Comparison of ENCODE assay signal across 14 cellular contexts in the genomic region with DNA sequence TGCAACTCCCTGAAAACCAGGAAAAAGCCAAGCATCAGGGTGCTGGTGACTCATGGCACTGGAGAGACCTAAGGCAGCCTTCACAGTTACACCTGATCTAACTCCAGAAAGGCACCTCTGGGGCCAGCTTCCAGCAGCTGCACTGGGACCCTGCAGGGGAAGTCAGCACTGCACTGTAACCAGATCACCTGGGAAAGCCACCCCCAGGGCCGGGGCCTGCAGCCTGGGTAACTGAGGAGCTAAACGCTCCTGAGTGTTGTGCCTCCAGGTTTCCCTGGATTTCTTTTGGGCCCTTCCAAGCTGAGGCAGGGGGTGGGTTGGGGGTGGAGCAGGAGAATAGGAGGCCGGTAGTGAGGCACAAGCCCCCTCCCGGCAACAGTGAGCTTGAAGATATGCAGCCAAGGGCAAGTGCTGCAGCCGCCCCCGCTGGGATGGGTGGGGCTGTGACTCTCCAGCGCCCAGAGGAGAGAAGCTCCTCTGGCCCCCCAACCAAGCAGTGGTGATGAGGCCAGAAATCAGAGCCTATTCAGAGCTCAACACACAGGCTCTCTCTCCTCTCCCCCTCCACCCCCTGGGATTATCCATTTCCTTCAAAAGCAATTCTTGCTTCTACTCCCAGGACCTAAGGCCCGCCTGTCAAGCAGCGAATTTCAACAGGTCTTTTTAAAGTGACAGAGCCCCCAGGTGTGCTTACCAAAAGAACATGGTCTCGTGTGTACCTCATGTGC. TPM values are rescaled to one million over a fixed set of nuclear protein-coding genes. Genes with fewer than 3 reads are reported as not detected.
DNase-seq lines count a peak whose midpoint lies in the region; ATAC-seq and TF ChIP-seq lines count a peak whose summit lies in the region.
"Had no signal": no experiment of that assay in that cellular context is flagged by ENCODE, and none has a peak within 500 bp of the region (broad histone marks: within the 10 kb centered on the region; RNA-seq: fewer than 3 reads in every experiment).

No MANE protein-coding gene starts in this region.

- peak overlapping the region; percentile 58 for H3K4me3 ChIP-seq in choroid plexus epithelial cell (ENCODE audit: low read depth, low read length)
- H3K4me3 ChIP-seq in smooth muscle cell: peak overlapping the region; percentile 53
- H3K4me3 ChIP-seq: GM12878 had no signal

- no peaks in the 10 kb centered on the region for H3F3A ChIP-seq in smooth muscle cell (ENCODE audit: low read depth)

- H3K27ac Mint-ChIP-seq in H9: peak overlapping the region; percentile 39 to 95 (median 44); a peak in 3 of 7 replicates
- H3K27ac Mint-ChIP-seq: immature natural killer cell had no signal

- peaks cover 67% of the 10 kb centered on the region in 2 experiments for H3K4me1 Mint-ChIP-seq in H9

- peaks cover 18% of the 10 kb centered on the region for H3K4me1 ChIP-seq in H9 (ENCODE audit: insufficient read depth, low read length)
- H3K4me1 ChIP-seq in smooth muscle cell (ENCODE audit: low read depth): peaks cover 35% of the 10 kb centered on the region

- H4K91ac ChIP-seq in H9 (ENCODE audit: insufficient read length, low read depth, low read length): no peak overlapping the region

- H3K14ac ChIP-seq in H9 (ENCODE audit: insufficient read depth, low read length): no peak overlapping the region

- no peak overlapping the region for H4K5ac ChIP-seq in H9 (ENCODE audit: insufficient read length, low read depth, low read length)

- H3K9me3 ChIP-seq in H9 (ENCODE audit: control insufficient read depth, low read depth, low read length) (no peaks in the 10 kb centered on the region), smooth muscle cell (replicated peaks; ENCODE audit: low read depth) (no peaks in the 10 kb centered on the region)

- no peak overlapping the region for H2BK12ac ChIP-seq in H9 (ENCODE audit: insufficient read length, low read depth, low read length)

- H3K18ac ChIP-seq in H9 (ENCODE audit: insufficient read length, low read depth, low read length): no peak overlapping the region

- H2BK15ac ChIP-seq in H9 (ENCODE audit: low read depth, low read length): no peak overlapping the region

- no peaks in the 10 kb centered on the region for H3K36me3 ChIP-seq in smooth muscle cell (ENCODE audit: low read depth)
- H3K36me3 ChIP-seq: WERI-Rb-1 had no signal

- TF ChIP-seq CTCF in H9 (conservative IDR thresholded peaks at IDR 0.05) (no peak; the same call in 2 of the 3 replicates), choroid plexus epithelial cell (conservative IDR thresholded peaks at IDR 0.05; ENCODE audit: low read depth, low read length) (no peak), smooth muscle cell (IDR thresholded peaks at IDR 0.05; ENCODE audit: borderline replicate concordance, insufficient read depth, poor library complexity, severe bottlenecking) (no peak)

- no peak overlapping the region for H2BK5ac ChIP-seq in H9 (ENCODE audit: insufficient read length, low read length)

- peaks cover 35% of the 10 kb centered on the region for H3K27me3 Mint-ChIP-seq in H9 (ENCODE audit: low read depth)

- peaks cover 34% of the 10 kb centered on the region in 3 experiments for H3K36me3 Mint-ChIP-seq in H9 (ENCODE audit: insufficient read depth in 1 of 3, low read depth in 3 of 3)
- H3K36me3 Mint-ChIP-seq: immature natural killer cell had no signal

- no peak overlapping the region for H3K23ac ChIP-seq in H9 (ENCODE audit: insufficient read length, low read depth, low read length)

- no peak overlapping the region for H3K56ac ChIP-seq in H9 (ENCODE audit: insufficient read length, low read depth, low read length)

- H3K79me2 ChIP-seq in H9 (ENCODE audit: insufficient read depth, low read length): no peaks in the 10 kb centered on the region
- peaks cover 3% of the 10 kb centered on the region for H3K79me2 ChIP-seq in smooth muscle cell (ENCODE audit: low read depth)

- H3K9ac ChIP-seq in H9 (ENCODE audit: extremely low read depth, insufficient read length, low read length): no peak overlapping the region
- no peak overlapping the region for H3K9ac ChIP-seq in smooth muscle cell (ENCODE audit: low read depth)

- H2AK5ac ChIP-seq in H9 (ENCODE audit: insufficient read length, low read length): no peak overlapping the region

- H3K4ac ChIP-seq in H9 (ENCODE audit: low read depth, low read length): no peak overlapping the region

- WGBS in H9 (ENCODE audit: extremely low coverage, insufficient read length, low lambda C conversion rate): no CpG with 5 or more reads among the region's 10 CpGs
- 33% methylated on average over 9 of the region's 10 CpGs for WGBS in smooth muscle cell (ENCODE audit: low lambda C conversion rate)

- H3K23me2 ChIP-seq in H9 (ENCODE audit: insufficient read length, low read depth, low read length, poor library complexity, severe bottlenecking): peaks cover 20% of the 10 kb centered on the region

- no peak overlapping the region for H2BK120ac ChIP-seq in H9 (ENCODE audit: low read depth, low read length, poor library complexity, severe bottlenecking)

- H3K27ac ChIP-seq in H9 (ENCODE audit: insufficient read length, low read depth, low read length) (no peak overlapping the region), smooth muscle cell (ENCODE audit: low read depth) (no peak overlapping the region), substantia nigra (ENCODE audit: low read depth, low read length, poor library complexity, severe bottlenecking) (no peak overlapping the region)
- H3K27ac ChIP-seq: WERI-Rb-1 had no signal

- H2AFZ ChIP-seq in H9 (ENCODE audit: low read length): no peak overlapping the region
- H2AFZ ChIP-seq in smooth muscle cell (ENCODE audit: low read depth): no peak overlapping the region

- DNase-seq in H9 (peak; percentile 78), choroid plexus epithelial cell (ENCODE audit: low read depth) (no peak), left kidney (ENCODE audit: low read depth, low spot score) (peak; percentile 76), smooth muscle cell (lab: John Stamatoyannopoulos, UW; ENCODE audit: unreplicated experiment) (no peak), substantia nigra (lab: John Stamatoyannopoulos, UW) (no peak), HPDE6-E6E7 (ENCODE audit: extremely low spot score) (no peak), C1 segment of cervical spinal cord (lab: John Stamatoyannopoulos, UW) (no peak)
- DNase-seq: activated gamma-delta T cell, COR-L47, immature natural killer cell, WERI-Rb-1 had no signal

- no peak overlapping the region for H3T11ph ChIP-seq in H9 (ENCODE audit: low read length)

- H3K27me3 ChIP-seq in H9 (ENCODE audit: insufficient read depth, low read length) (peaks cover 8% of the 10 kb centered on the region; the same call in 1 of the 2 replicates), smooth muscle cell (ENCODE audit: low read depth) (peaks cover 41% of the 10 kb centered on the region)

- peak overlapping the region; percentile 52 for H3K4me2 ChIP-seq in H9 (ENCODE audit: insufficient read depth, insufficient read length, low read length)
- peak overlapping the region; percentile 96 for H3K4me2 ChIP-seq in smooth muscle cell

- H3K79me1 ChIP-seq in H9 (ENCODE audit: insufficient read depth, low read depth, low read length, poor library complexity, severe bottlenecking): no peaks in the 10 kb centered on the region

- no peaks in the 10 kb centered on the region for H4K20me1 ChIP-seq in H9 (ENCODE audit: control insufficient read depth, insufficient read depth, insufficient read length)
- H4K20me1 ChIP-seq in smooth muscle cell (ENCODE audit: low read depth): peaks cover 14% of the 10 kb centered on the region

- peak overlapping the region; percentile 75 to 86 for H3K4me3 Mint-ChIP-seq in H9
- H3K4me3 Mint-ChIP-seq: IgD-negative memory B cell, immature natural killer cell had no signal

- 0 out of 5 replicates have a peak, but pooled peaks cover 0 to 2% of the 10 kb centered on the region in 2 experiments for H3K9me3 Mint-ChIP-seq in H9
- H3K9me3 Mint-ChIP-seq: IgD-negative memory B cell, immature natural killer cell had no signal

- no peak overlapping the region for H2BK20ac ChIP-seq in H9 (ENCODE audit: low read depth, low read length, poor library complexity, severe bottlenecking)

- ATAC-seq in HG02759 (IDR thresholded peaks at IDR 0.05; ENCODE audit: unreplicated experiment): no peak
- ATAC-seq: GM12878 had no signal

- H4K8ac ChIP-seq in H9 (replicated peaks; ENCODE audit: insufficient read length, low read depth, low read length): no peak overlapping the region

RNA-seq across cellular contexts. Expression of a gene that starts 2.6 kb away (rescaled TPM):
- 28.3 and 29.5 TPM in 2 replicates for total RNA-seq in H9 (2021)
- total RNA-seq in smooth muscle cell: 37.0 and 52.0 TPM in 2 replicates
- polyA plus RNA-seq in smooth muscle cell: 10.9 and 14.3 TPM in 2 replicates
- polyA plus RNA-seq: IgD-negative memory B cell, immature natural killer cell had no signal

Comparison
In these comparisons a context has a peak if more than half of its experiments do, and no peak if none do; other contexts are left out.
1. DNase-seq: peak in H9 (single experiment) and left kidney (single experiment); none in choroid plexus epithelial cell (single experiment), smooth muscle cell (single experiment), substantia nigra (0 of 49), HPDE6-E6E7 (single experiment) and C1 segment of cervical spinal cord (0 of 14).